ENCODE assay signal across 20 cellular contexts in the genomic region with DNA sequence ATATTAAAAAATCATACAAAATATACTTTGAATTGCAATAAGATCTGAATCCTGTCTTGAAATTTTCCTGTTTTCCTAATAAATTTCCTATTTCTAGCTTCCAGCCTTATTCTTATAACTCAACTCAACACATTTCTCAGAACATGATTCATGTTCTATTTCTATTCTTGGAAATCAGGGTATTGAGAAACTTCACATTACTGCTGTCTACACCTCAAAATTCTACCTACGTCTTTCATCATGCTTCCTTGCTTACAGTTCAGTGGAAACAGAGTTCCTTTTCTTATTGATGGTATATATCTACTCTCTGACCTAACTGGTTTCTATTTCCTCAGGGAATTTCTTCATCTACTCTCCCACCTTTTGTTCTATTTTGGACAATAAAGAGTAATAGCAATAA.
A peak's percentile ranks its signal among the peaks of the same experiment; 100 is the strongest.
DNase-seq lines count a peak whose midpoint lies in the region; ATAC-seq, FAIRE-seq and TF ChIP-seq lines count a peak whose summit lies in the region.
"Had no signal": no experiment of that assay in that cellular context is flagged by ENCODE, and none has a peak within 500 bp of the region (broad histone marks: within the 10 kb centered on the region; RNA-seq: fewer than 3 reads in every experiment).

No MANE protein-coding gene starts in this region.

- H3K14ac ChIP-seq in trophoblast cell (ENCODE audit: low read length) = no peak overlapping the region

- H3K9me3 ChIP-seq in breast epithelium = no peaks in the 10 kb centered on the region
- no peaks in the 10 kb centered on the region for H3K9me3 ChIP-seq in trophoblast cell (ENCODE audit: insufficient read depth, low read depth, low read length)
- H3K9me3 ChIP-seq: MG63 had no signal

- H3K4me3 Mint-ChIP-seq in MCF 10A (ENCODE audit: unreplicated experiment) = no peak overlapping the region

- no peak overlapping the region for H3K4me2 ChIP-seq in trophoblast cell (ENCODE audit: low read length)

- no peaks in the 10 kb centered on the region for H3K79me1 ChIP-seq in trophoblast cell (ENCODE audit: low read length)

- no peaks in the 10 kb centered on the region for H3K9me3 Mint-ChIP-seq in MCF 10A (ENCODE audit: unreplicated experiment)

- H2AK5ac ChIP-seq in trophoblast cell (ENCODE audit: low read length) = no peak overlapping the region

- H3K9ac ChIP-seq in trophoblast cell (ENCODE audit: low read length) = no peak overlapping the region

- CTCF ChIA-PET in MCF 10A (lab: Yijun Ruan, JAX) = no interaction called here

- TF ChIP-seq POLR2A in breast epithelium (IDR thresholded peaks at IDR 0.05) = no peak

- peaks cover 10% of the 10 kb centered on the region for H3K4me1 Mint-ChIP-seq in MCF 10A (ENCODE audit: insufficient read depth, unreplicated experiment)

- H3K23ac ChIP-seq in trophoblast cell (ENCODE audit: low read length) = no peak overlapping the region

- no peak overlapping the region for H2BK5ac ChIP-seq in trophoblast cell (ENCODE audit: low read depth, low read length, poor library complexity)

- ATAC-seq in GM19463 (IDR thresholded peaks at IDR 0.05; ENCODE audit: unreplicated experiment) (no peak), GM18909 (IDR thresholded peaks at IDR 0.05; ENCODE audit: poor library complexity, unreplicated experiment) (no peak)
- ATAC-seq: Panc1 had no signal

- no peak overlapping the region for H2BK120ac ChIP-seq in trophoblast cell (ENCODE audit: insufficient read depth, low read length, poor library complexity)

- peak; percentile 47 for DNase-seq in MCF 10A (ENCODE audit: unreplicated experiment)
- no peak for DNase-seq in breast epithelium (ENCODE audit: low spot score in 2 of 2)
- peak; percentile 57 for DNase-seq in bronchial epithelial cell (ENCODE audit: low read depth)
- DNase-seq in fibroblast of villous mesenchyme (ENCODE audit: low read depth) = peak; percentile 6
- no peak for DNase-seq in trophoblast cell
- DNase-seq in HK-2 (ENCODE audit: unreplicated experiment) = no peak
- DNase-seq: C1 segment of cervical spinal cord, DND-41, GOT3, KG1, MG63, NCI-H1092 treated with DMSO at 0.1 percent for 48 hours, NCI-H2171, NCI-H446 treated with DMSO at 0.1 percent for 48 hours, Right ventricle myocardium superior had no signal

- no peaks in the 10 kb centered on the region for H3K36me3 Mint-ChIP-seq in MCF 10A (ENCODE audit: insufficient read depth, unreplicated experiment)

- no TSS peak for BruUV-seq in MCF 10A (replicated peaks; lab: Mats Ljungman, UMichigan)

- TF ChIP-seq CTCF in MCF 10A (IDR thresholded peaks at IDR 0.05; ENCODE audit: unreplicated experiment) (no peak), breast epithelium (IDR thresholded peaks at IDR 0.05) (no peak), bronchial epithelial cell (IDR thresholded peaks at IDR 0.05; ENCODE audit: insufficient read depth, low read length, severe bottlenecking) (no peak), fibroblast of villous mesenchyme (IDR thresholded peaks at IDR 0.05; ENCODE audit: insufficient read depth, low read depth, low read length) (no peak)

- H3K36me3 ChIP-seq in breast epithelium = no peaks in the 10 kb centered on the region
- H3K36me3 ChIP-seq in bronchial epithelial cell (ENCODE audit: control insufficient read depth, insufficient read depth, low read length) = no peaks in the 10 kb centered on the region
- H3K36me3 ChIP-seq in trophoblast cell (ENCODE audit: control insufficient read depth in 1 of 2, insufficient read depth in 2 of 2, low read length in 2 of 2) = no peaks in the 10 kb centered on the region
- H3K36me3 ChIP-seq: MG63 had no signal

- no peaks in the 10 kb centered on the region for H3K79me2 ChIP-seq in trophoblast cell (ENCODE audit: control insufficient read depth, insufficient read depth, low read length, poor library complexity)

- H3K4me3 ChIP-seq in breast epithelium (no peak overlapping the region), bronchial epithelial cell (ENCODE audit: low read depth, low read length) (no peak overlapping the region), fibroblast of villous mesenchyme (ENCODE audit: low read depth, low read length) (no peak overlapping the region), trophoblast cell (ENCODE audit: low read depth, low read length) (no peak overlapping the region)
- H3K4me3 ChIP-seq: MG63, SK-N-MC had no signal

- FAIRE-seq in bronchial epithelial cell (lab: Jason Lieb, UNC) = no peak
- FAIRE-seq: G401.6 had no signal

- no peak overlapping the region for H2BK12ac ChIP-seq in trophoblast cell (ENCODE audit: low read length)

- H4K12ac ChIP-seq in trophoblast cell (ENCODE audit: low read depth, low read length) = no peak overlapping the region

- WGBS in trophoblast cell (ENCODE audit: extremely low coverage, insufficient coverage, insufficient read length) = no CpG with 5 or more reads among the region's 1 CpG

- H3K27ac ChIP-seq in breast epithelium (no peak overlapping the region), trophoblast cell (ENCODE audit: low read depth, low read length) (no peak overlapping the region)
- H3K27ac ChIP-seq: SK-N-MC had no signal

- H3K18ac ChIP-seq in trophoblast cell (ENCODE audit: low read length) = no peak overlapping the region

- no peaks in the 10 kb centered on the region for H3K27me3 Mint-ChIP-seq in MCF 10A (ENCODE audit: insufficient read depth, unreplicated experiment)

- no peak overlapping the region for H4K91ac ChIP-seq in trophoblast cell (ENCODE audit: low read depth, low read length)

- H2AFZ ChIP-seq in trophoblast cell (ENCODE audit: insufficient read depth, low read length, poor library complexity) = no peak overlapping the region

- peak overlapping the region; percentile 49 for H3K27ac Mint-ChIP-seq in MCF 10A (ENCODE audit: low read depth, unreplicated experiment)

- H3K27me3 ChIP-seq in breast epithelium = no peaks in the 10 kb centered on the region
- no peaks in the 10 kb centered on the region for H3K27me3 ChIP-seq in bronchial epithelial cell (ENCODE audit: control insufficient read depth, insufficient read depth, low read length)
- no peaks in the 10 kb centered on the region for H3K27me3 ChIP-seq in trophoblast cell (ENCODE audit: insufficient read depth, low read length)
- H3K27me3 ChIP-seq: MG63 had no signal

- no peak overlapping the region for H3K4ac ChIP-seq in trophoblast cell (ENCODE audit: low read depth, low read length)

- H3K4me1 ChIP-seq in breast epithelium (no peaks in the 10 kb centered on the region), trophoblast cell (ENCODE audit: control insufficient read depth in 1 of 2, insufficient read depth in 2 of 2, low read length in 2 of 2) (no peaks in the 10 kb centered on the region)

- intact Hi-C loops in MCF 10A (cut with micrococcal nuclease) = no loop called here
- intact Hi-C loops in breast epithelium (cut with DNase I; ENCODE audit: low total_unique reads) = loop anchor here (10.0 kb wide), 1 partner anchor 599 kb away; no protein-coding TSS in a partner anchor

- no peak overlapping the region for H4K8ac ChIP-seq in trophoblast cell (ENCODE audit: low read depth, low read length)

- POLR2A ChIA-PET in MCF 10A (lab: Yijun Ruan, JAX) = no interaction called here

Comparison
In these comparisons a context has a peak if more than half of its experiments do, and no peak if none do; other contexts are left out.
1. DNase-seq: peak in MCF 10A (single experiment), bronchial epithelial cell (single experiment) and fibroblast of villous mesenchyme (single experiment); none in breast epithelium (0 of 2), trophoblast cell (0 of 2) and HK-2 (single experiment).